10 cellular contexts compared by ENCODE assay signal in the genomic region with DNA sequence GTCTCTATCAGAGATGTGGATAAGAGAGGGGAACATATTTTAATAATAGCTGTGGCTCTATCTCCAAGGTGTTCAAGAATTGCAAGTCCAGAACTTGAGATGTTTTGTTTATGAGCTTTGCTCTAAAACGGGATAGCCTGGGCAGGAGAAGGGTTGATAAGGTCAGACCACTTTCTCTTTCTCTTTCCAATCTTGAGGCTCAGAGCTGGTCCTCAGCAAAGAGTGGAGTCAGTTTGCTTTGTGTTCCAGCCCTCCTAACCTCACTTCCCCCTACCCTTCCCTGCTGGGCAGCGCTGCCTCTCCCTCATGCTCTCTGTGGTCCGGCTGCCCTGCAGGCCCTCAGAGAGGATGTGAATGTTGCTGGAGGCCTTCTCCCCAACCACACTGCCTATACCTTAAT. TPM values are rescaled to one million over a fixed set of nuclear protein-coding genes. Genes with fewer than 3 reads are reported as not detected.
DNase-seq lines count a peak whose midpoint lies in the region; ATAC-seq lines count a peak whose summit lies in the region.
"Had no signal": no experiment of that assay in that cellular context is flagged by ENCODE, and none has a peak within 500 bp of the region (broad histone marks: within the 10 kb centered on the region; RNA-seq: fewer than 3 reads in every experiment).

No MANE protein-coding gene starts in this region.

- POLR2A ChIA-PET in activated CD8-positive, alpha-beta T cell treated with anti-CD3 and anti-CD28 coated beads, Interleukin-2, amount 10 ng/mL, durations not matched to agents 7 days and 5 days (lab: Charles Lee), result interaction anchor here (0.5 to 1.5 kb wide), 6 partner anchors 9 to 14 kb away, joined by 3 to 5 read pairs (median 3); a partner anchor contains a TSS

- H3K27ac Mint-ChIP-seq in activated CD8-positive, alpha-beta memory T cell treated with anti-CD3 and anti-CD28 coated beads, Interleukin-2, amount 10 ng/mL, durations not matched to agents 7 days and 5 days, result peak overlapping the region; percentile 80
- peak overlapping the region; percentile 80 for H3K27ac Mint-ChIP-seq in activated CD8-positive, alpha-beta T cell treated with anti-CD3 and anti-CD28 coated beads, Interleukin-2, amount 10 ng/mL, durations not matched to agents 7 days and 5 days

- no peak for DNase-seq in activated CD8-positive, alpha-beta memory T cell treated with anti-CD3 and anti-CD28 coated beads, Interleukin-2, amount 10 ng/mL, durations not matched to agents 7 days and 5 days
- DNase-seq in activated CD8-positive, alpha-beta memory T cell treated with anti-CD3 and anti-CD28 coated beads, Interleukin-2, amount 50 U/mL, for 4 hours, result no peak
- no peak for DNase-seq in activated CD8-positive, alpha-beta T cell treated with anti-CD3 and anti-CD28 coated beads, Interleukin-2, amount 10 ng/mL, durations not matched to agents 7 days and 5 days
- no peak for DNase-seq in sciatic nerve (ENCODE audit: low spot score)
- DNase-seq in activated CD4-positive, CD25-positive, alpha-beta regulatory T cell treated with anti-CD3 and anti-CD28 coated beads, Interleukin-2, amount 50 U/mL, for 72 hours, result no peak
- DNase-seq: uterus had no signal

- peak overlapping the region; percentile 35 for H3K4me3 Mint-ChIP-seq in activated CD8-positive, alpha-beta memory T cell treated with anti-CD3 and anti-CD28 coated beads, Interleukin-2, amount 10 ng/mL, durations not matched to agents 7 days and 5 days
- peak overlapping the region; percentile 37 for H3K4me3 Mint-ChIP-seq in activated CD8-positive, alpha-beta T cell treated with anti-CD3 and anti-CD28 coated beads, Interleukin-2, amount 10 ng/mL, durations not matched to agents 7 days and 5 days

- ATAC-seq in activated CD8-positive, alpha-beta memory T cell treated with anti-CD3 and anti-CD28 coated beads, Interleukin-2, amount 10 ng/mL, durations not matched to agents 7 days and 5 days, result peak; percentile 72
- peak; percentile 38 for ATAC-seq in HG03565 (IDR thresholded peaks at IDR 0.05; ENCODE audit: unreplicated experiment)
- ATAC-seq in activated CD8-positive, alpha-beta T cell treated with anti-CD3 and anti-CD28 coated beads, Interleukin-2, amount 10 ng/mL, durations not matched to agents 7 days and 5 days, result peak; percentile 79
- peak; percentile 49 for ATAC-seq in sciatic nerve
- no peak for ATAC-seq in GM21528 (IDR thresholded peaks at IDR 0.05; ENCODE audit: low FRiP score, unreplicated experiment)
- ATAC-seq in GM18858 (IDR thresholded peaks at IDR 0.05; ENCODE audit: unreplicated experiment), result no peak

- intact Hi-C loops in sciatic nerve (cut with DNase I), result no loop called here

- no peaks in the 10 kb centered on the region for H3K9me3 Mint-ChIP-seq in activated CD8-positive, alpha-beta memory T cell treated with anti-CD3 and anti-CD28 coated beads, Interleukin-2, amount 10 ng/mL, durations not matched to agents 7 days and 5 days (ENCODE audit: low read depth)
- no peaks in the 10 kb centered on the region for H3K9me3 Mint-ChIP-seq in activated CD8-positive, alpha-beta T cell treated with anti-CD3 and anti-CD28 coated beads, Interleukin-2, amount 10 ng/mL, durations not matched to agents 7 days and 5 days (ENCODE audit: insufficient read depth)

- no peaks in the 10 kb centered on the region for H3K27me3 Mint-ChIP-seq in activated CD8-positive, alpha-beta memory T cell treated with anti-CD3 and anti-CD28 coated beads, Interleukin-2, amount 10 ng/mL, durations not matched to agents 7 days and 5 days
- no peaks in the 10 kb centered on the region for H3K27me3 Mint-ChIP-seq in activated CD8-positive, alpha-beta T cell treated with anti-CD3 and anti-CD28 coated beads, Interleukin-2, amount 10 ng/mL, durations not matched to agents 7 days and 5 days (ENCODE audit: low read depth)

- H3K4me1 Mint-ChIP-seq in activated CD8-positive, alpha-beta memory T cell treated with anti-CD3 and anti-CD28 coated beads, Interleukin-2, amount 10 ng/mL, durations not matched to agents 7 days and 5 days, result peaks cover 53% of the 10 kb centered on the region
- peaks cover 64% of the 10 kb centered on the region for H3K4me1 Mint-ChIP-seq in activated CD8-positive, alpha-beta T cell treated with anti-CD3 and anti-CD28 coated beads, Interleukin-2, amount 10 ng/mL, durations not matched to agents 7 days and 5 days (ENCODE audit: low read depth)

- H3K36me3 Mint-ChIP-seq in activated CD8-positive, alpha-beta memory T cell treated with anti-CD3 and anti-CD28 coated beads, Interleukin-2, amount 10 ng/mL, durations not matched to agents 7 days and 5 days, result peaks cover 11% of the 10 kb centered on the region
- H3K36me3 Mint-ChIP-seq in activated CD8-positive, alpha-beta T cell treated with anti-CD3 and anti-CD28 coated beads, Interleukin-2, amount 10 ng/mL, durations not matched to agents 7 days and 5 days (ENCODE audit: low read depth), result peaks cover 21% of the 10 kb centered on the region

- CTCF ChIA-PET in activated CD8-positive, alpha-beta memory T cell treated with anti-CD3 and anti-CD28 coated beads, Interleukin-2, amount 10 ng/mL, durations not matched to agents 7 days and 5 days (lab: Charles Lee), result interaction anchor here (0.6 to 2.2 kb wide), 11 partner anchors 10 to 226 kb away, joined by 3 to 6 read pairs (median 3); a partner anchor contains a TSS
- CTCF ChIA-PET in activated CD8-positive, alpha-beta T cell treated with anti-CD3 and anti-CD28 coated beads, Interleukin-2, amount 10 ng/mL, durations not matched to agents 7 days and 5 days (lab: Charles Lee), result interaction anchor here (0.8 to 3.3 kb wide), 9 partner anchors 11 to 168 kb away, joined by 3 to 19 read pairs (median 4); no protein-coding TSS in a partner anchor

RNA-seq across cellular contexts. Expression of a gene that starts 13.8 kb away (rescaled TPM):
- 10 to 100 TPM; 30.9 to 31.5 TPM for total RNA-seq in activated CD8-positive, alpha-beta memory T cell treated with anti-CD3 and anti-CD28 coated beads, Interleukin-2, amount 10 ng/mL, durations not matched to agents 7 days and 5 days
- total RNA-seq in activated CD8-positive, alpha-beta T cell treated with anti-CD3 and anti-CD28 coated beads, Interleukin-2, amount 10 ng/mL, durations not matched to agents 7 days and 5 days, result 10 to 100 TPM; 27.4 to 27.8 TPM
- 4.7 TPM for total RNA-seq in sciatic nerve
- total RNA-seq: osteocyte had no signal

Comparison
In these comparisons a context has a peak if more than half of its experiments do, and no peak if none do; other contexts are left out.
1. ATAC-seq: peak in activated CD8-positive, alpha-beta memory T cell treated with anti-CD3 and anti-CD28 coated beads, Interleukin-2, amount 10 ng/mL, durations not matched to agents 7 days and 5 days (single experiment), HG03565 (single experiment), activated CD8-positive, alpha-beta T cell treated with anti-CD3 and anti-CD28 coated beads, Interleukin-2, amount 10 ng/mL, durations not matched to agents 7 days and 5 days (single experiment) and sciatic nerve (single experiment); none in GM21528 (single experiment) and GM18858 (single experiment).